In the genomic region with DNA sequence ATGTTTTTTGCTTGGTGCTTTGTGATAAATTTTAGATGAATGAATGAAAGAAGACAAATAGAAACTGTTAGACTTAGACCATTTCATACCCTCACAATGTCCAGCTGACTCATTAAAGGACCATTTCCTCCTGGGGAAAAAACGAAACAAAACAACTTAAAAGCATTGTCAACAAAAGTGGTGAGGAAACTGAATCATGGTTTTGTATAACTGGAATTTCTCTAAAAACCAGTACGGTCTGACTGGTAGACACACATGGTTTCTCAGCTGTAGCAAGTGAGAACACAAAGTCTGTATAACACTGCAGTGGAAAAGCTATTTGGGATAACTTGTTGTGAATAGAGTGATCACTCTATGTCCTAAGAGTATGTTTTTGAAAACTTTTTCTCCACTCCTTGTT, we compare ENCODE assay signal across 15 cellular contexts. TPM values are rescaled to one million over a fixed set of nuclear protein-coding genes. Genes with fewer than 3 reads are reported as not detected.
A peak's percentile ranks its signal among the peaks of the same experiment; 100 is the strongest.
DNase-seq lines count a peak whose midpoint lies in the region; ATAC-seq and TF ChIP-seq lines count a peak whose summit lies in the region.
"Had no signal": no experiment of that assay in that cellular context is flagged by ENCODE, and none has a peak within 500 bp of the region (broad histone marks: within the 10 kb centered on the region; RNA-seq: fewer than 3 reads in every experiment).

No MANE protein-coding gene starts in this region.

- H3K4me3 ChIP-seq in astrocyte of the spinal cord (ENCODE audit: low read depth, low read length): no peak overlapping the region
- H3K4me3 ChIP-seq in right atrium auricular region: no peak overlapping the region
- no peak overlapping the region for H3K4me3 ChIP-seq in mesendoderm (ENCODE audit: low read length)
- H3K4me3 ChIP-seq: BLaER1, cardiac muscle cell, esophagus muscularis mucosa, pancreas had no signal

- H3K79me2 ChIP-seq in mesendoderm (ENCODE audit: control insufficient read depth, insufficient read depth, low read length): no peaks in the 10 kb centered on the region

- no peak overlapping the region for H3K27ac ChIP-seq in CD4-positive, alpha-beta T cell (ENCODE audit: low read depth, low read length)
- H3K27ac ChIP-seq in right atrium auricular region: no peak overlapping the region
- H3K27ac ChIP-seq in mesendoderm (ENCODE audit: low read depth, low read length): no peak overlapping the region
- H3K27ac ChIP-seq: BLaER1, cardiac muscle cell, esophagus muscularis mucosa had no signal

- H3K27me3 Mint-ChIP-seq in CD4-positive, alpha-beta T cell: peaks cover 75% of the 10 kb centered on the region

- H3K4ac ChIP-seq in mesendoderm (ENCODE audit: low read depth, low read length): no peak overlapping the region

- POLR2A ChIA-PET in CD4-positive, alpha-beta T cell (lab: Charles Lee): no interaction called here

- H3K23ac ChIP-seq in mesendoderm (ENCODE audit: low read length): no peak overlapping the region

- no peak overlapping the region for H4K5ac ChIP-seq in mesendoderm (ENCODE audit: low read length)

- H3K36me3 ChIP-seq in right atrium auricular region: no peaks in the 10 kb centered on the region
- H3K36me3 ChIP-seq in mesendoderm (ENCODE audit: control insufficient read depth, insufficient read depth, low read length): no peaks in the 10 kb centered on the region
- H3K36me3 ChIP-seq: BLaER1, cardiac muscle cell, esophagus muscularis mucosa, pancreas had no signal

- no peak overlapping the region for H2BK120ac ChIP-seq in mesendoderm (ENCODE audit: low read depth, low read length)

- H3K56ac ChIP-seq in mesendoderm (ENCODE audit: low read length): no peak overlapping the region

- DNase-seq in ACHN (peak; percentile 57), HT1080 (ENCODE audit: low read depth) (peak; percentile 78), astrocyte of the spinal cord (ENCODE audit: low read depth, low spot score) (peak; percentile 84), glomerular visceral epithelial cell (ENCODE audit: extremely low spot score) (peak; percentile 48), right atrium auricular region (ENCODE audit: low spot score) (no peak), mesendoderm (no peak)
- no peak for DNase-seq in CD4-positive, alpha-beta T cell
- DNase-seq: activated T-cell treated with anti-CD3 and anti-CD28 coated beads, Interleukin-2, amount 50 U/mL, for 72 hours; NCI-H1417; NCI-H526 treated with DMSO at 0.1 percent for 48 hours; pancreas had no signal

- CTCF ChIA-PET in CD4-positive, alpha-beta T cell (lab: Charles Lee): interaction anchor here (0.6 to 1.3 kb wide), 2 partner anchors 79 to 275 kb away, joined by 3 read pairs; no protein-coding TSS in a partner anchor

- H3K9me3 Mint-ChIP-seq in CD4-positive, alpha-beta T cell: no peaks in the 10 kb centered on the region
- H3K9me3 Mint-ChIP-seq: activated T-cell treated with anti-CD3 and anti-CD28 coated beads, Interleukin-2, amount 50 U/mL, for 72 hours had no signal

- TF ChIP-seq CTCF in astrocyte of the spinal cord (IDR thresholded peaks at IDR 0.05; ENCODE audit: low read depth, low read length) (no peak), right atrium auricular region (IDR thresholded peaks at IDR 0.05) (no peak)
- TF ChIP-seq CTCF in CD4-positive, alpha-beta T cell (IDR thresholded peaks at IDR 0.05): no peak

- peaks cover 5% of the 10 kb centered on the region for H3K4me1 Mint-ChIP-seq in CD4-positive, alpha-beta T cell (ENCODE audit: low read depth)

- H4K8ac ChIP-seq in mesendoderm (ENCODE audit: low read depth, low read length): no peak overlapping the region

- no peaks in the 10 kb centered on the region for H3K9me3 ChIP-seq in CD4-positive, alpha-beta T cell (ENCODE audit: control insufficient read depth, low read length)
- H3K9me3 ChIP-seq in right atrium auricular region: no peaks in the 10 kb centered on the region
- H3K9me3 ChIP-seq: BLaER1, esophagus muscularis mucosa, pancreas had no signal

- H3K27ac Mint-ChIP-seq in CD4-positive, alpha-beta T cell: no peak overlapping the region
- H3K27ac Mint-ChIP-seq: activated T-cell treated with anti-CD3 and anti-CD28 coated beads, Interleukin-2, amount 50 U/mL, for 72 hours had no signal

- no peak overlapping the region for H3K4me2 ChIP-seq in mesendoderm (ENCODE audit: low read length)
- H3K4me2 ChIP-seq: BLaER1 had no signal

- H3K79me1 ChIP-seq in mesendoderm (ENCODE audit: low read length): no peaks in the 10 kb centered on the region

- WGBS in mesendoderm (ENCODE audit: extremely low coverage, insufficient coverage, low lambda C conversion rate): no CpG with 5 or more reads among the region's 2 CpGs

- H2BK15ac ChIP-seq in mesendoderm (replicated peaks; ENCODE audit: low read depth): no peak overlapping the region

- H3K18ac ChIP-seq in mesendoderm (ENCODE audit: low read length): no peak overlapping the region

- intact Hi-C loops in CD4-positive, alpha-beta T cell (cut with DNase I, micrococcal nuclease): no loop called here

- no peak overlapping the region for H2BK5ac ChIP-seq in mesendoderm (ENCODE audit: low read length)

- H2AK5ac ChIP-seq in mesendoderm (ENCODE audit: low read length): no peak overlapping the region

- H3K9ac ChIP-seq in mesendoderm (ENCODE audit: low read length): no peak overlapping the region
- H3K9ac ChIP-seq: BLaER1 had no signal

- H3K27me3 ChIP-seq in CD4-positive, alpha-beta T cell (ENCODE audit: control insufficient read depth, insufficient read depth, low read length): peaks cover 42% of the 10 kb centered on the region
- H3K27me3 ChIP-seq in right atrium auricular region: no peaks in the 10 kb centered on the region
- peaks cover 4% of the 10 kb centered on the region for H3K27me3 ChIP-seq in mesendoderm (ENCODE audit: insufficient read depth, low read length, poor library complexity)
- H3K27me3 ChIP-seq: BLaER1, pancreas had no signal

- no peaks in the 10 kb centered on the region for H3K36me3 Mint-ChIP-seq in CD4-positive, alpha-beta T cell (ENCODE audit: low read depth)

- H3K4me1 ChIP-seq in right atrium auricular region: peaks cover 0 to 4% of the 10 kb centered on the region in 2 donors
- no peaks in the 10 kb centered on the region for H3K4me1 ChIP-seq in mesendoderm (ENCODE audit: control insufficient read depth, low read depth, low read length)

- H3K4me3 Mint-ChIP-seq in CD4-positive, alpha-beta T cell: no peak overlapping the region
- H3K4me3 Mint-ChIP-seq: activated T-cell treated with anti-CD3 and anti-CD28 coated beads, Interleukin-2, amount 50 U/mL, for 72 hours had no signal

- in situ Hi-C loops in ACHN (cut with HindIII; ENCODE audit: low pct_ligation_motif_present, low pct_unique_long_range_greater_than_20kb, low sequenced_read_pairs) (no loop called here), astrocyte of the spinal cord (cut with HindIII; ENCODE audit: low sequenced_read_pairs) (no loop called here)

- no peak for ATAC-seq in GM19328 (IDR thresholded peaks at IDR 0.05; ENCODE audit: unreplicated experiment)
- ATAC-seq in CD4-positive, alpha-beta T cell (ENCODE audit: poor library complexity): no peak

RNA-seq across cellular contexts. Expression of gene DDX52, which starts 5.3 kb away (rescaled TPM):
- 24.6 and 29.9 TPM in 2 replicates for total RNA-seq in HT1080 (2014; rRNA removed; shearing (Covaris generic))
- polyA plus RNA-seq in HT1080 (2015; cell fraction: cytosol; rRNA removed): 21.9 and 24.3 TPM in 2 replicates
- polyA plus RNA-seq in HT1080 (2015; cell fraction: nucleus; rRNA removed): 54.2 and 55.5 TPM in 2 replicates
- 10 to 100 TPM; 27.4 to 30.1 TPM for total RNA-seq in CD4-positive, alpha-beta T cell
- 1 to 10 TPM; 9.3 to 9.4 TPM for total RNA-seq in right atrium auricular region
- polyA plus RNA-seq in mesendoderm (2013, experiment 1 of 2): 58.3 TPM
- polyA plus RNA-seq in mesendoderm (2013, experiment 2 of 2): 60.3 TPM

RNA-seq across cellular contexts. Expression of gene SYNRG, which starts 39.3 kb away (rescaled TPM):
- total RNA-seq in HT1080 (2014; rRNA removed; shearing (Covaris generic)): 6.0 and 7.4 TPM in 2 replicates
- 11.4 and 12.9 TPM in 2 replicates for polyA plus RNA-seq in HT1080 (2015; cell fraction: cytosol; rRNA removed)
- polyA plus RNA-seq in HT1080 (2015; cell fraction: nucleus; rRNA removed): 41.6 and 42.3 TPM in 2 replicates
- 10 to 100 TPM; 40.0 to 45.8 TPM for total RNA-seq in CD4-positive, alpha-beta T cell
- total RNA-seq in right atrium auricular region: 10 to 100 TPM; 15.0 to 18.4 TPM
- 13.9 TPM for polyA plus RNA-seq in mesendoderm (2013, experiment 1 of 2)
- polyA plus RNA-seq in mesendoderm (2013, experiment 2 of 2): 13.7 TPM

Comparison
In these comparisons a context has a peak if more than half of its experiments do, and no peak if none do; other contexts are left out.
1. DNase-seq: peak in ACHN (single experiment), HT1080 (single experiment), astrocyte of the spinal cord (single experiment) and glomerular visceral epithelial cell (single experiment); none in CD4-positive, alpha-beta T cell (0 of 10), right atrium auricular region (single experiment) and mesendoderm (single experiment).